In genomic region chr2:37782721-37783438, GRCh38 we compare ENCODE assay signal across 11 cellular contexts.
DNase-seq lines count a peak whose midpoint lies in the region; ATAC-seq and TF ChIP-seq lines count a peak whose summit lies in the region.
"Had no signal": no experiment of that assay in that cellular context is flagged by ENCODE, and none has a peak within 500 bp of the region (broad histone marks: within the 10 kb centered on the region; RNA-seq: fewer than 3 reads in every experiment).

No MANE protein-coding gene starts in this region.

- ATAC-seq in HG02678 (IDR thresholded peaks at IDR 0.05; ENCODE audit: unreplicated experiment) (no peak), HG02763 (IDR thresholded peaks at IDR 0.05; ENCODE audit: unreplicated experiment) (no peak), GM21786 (IDR thresholded peaks at IDR 0.05; ENCODE audit: unreplicated experiment) (no peak)

- H2AFZ ChIP-seq in fibroblast of lung (ENCODE audit: low read length), result no peak overlapping the region

- H3K9ac ChIP-seq in fibroblast of lung (ENCODE audit: insufficient read depth, low read length) (no peak overlapping the region), skeletal muscle tissue (ENCODE audit: low read depth in 1 of 3, low read length in 3 of 3) (no peak overlapping the region)

- H3K27me3 ChIP-seq in fibroblast of lung (ENCODE audit: control insufficient read depth, insufficient read depth, low read length) (no peaks in the 10 kb centered on the region), skeletal muscle tissue (ENCODE audit: control insufficient read depth in 3 of 3, insufficient read depth in 3 of 3, low read length in 3 of 3) (no peaks in the 10 kb centered on the region)

- H3K36me3 ChIP-seq in fibroblast of lung (ENCODE audit: control insufficient read depth, insufficient read depth, low read length), result no peaks in the 10 kb centered on the region
- no peaks in the 10 kb centered on the region for H3K36me3 ChIP-seq in skeletal muscle tissue (ENCODE audit: control insufficient read depth in 3 of 3, insufficient read depth in 3 of 3, low read length in 3 of 3)
- H3K36me3 ChIP-seq: HAP-1 had no signal

- H3K79me2 ChIP-seq in fibroblast of lung (ENCODE audit: control insufficient read depth, insufficient read depth, low read length), result no peaks in the 10 kb centered on the region

- peaks cover 30% of the 10 kb centered on the region for H3K4me1 ChIP-seq in fibroblast of lung (ENCODE audit: control insufficient read depth, extremely low read depth, insufficient read depth, low read length)
- peaks cover 15 to 54% (median 28%) of the 10 kb centered on the region in 3 donors for H3K4me1 ChIP-seq in skeletal muscle tissue (ENCODE audit: control insufficient read depth in 3 of 3, insufficient read depth in 3 of 3, low read length in 3 of 3)

- H3K4me3 ChIP-seq in fibroblast of lung (replicated peaks in 1 of 4; ENCODE audit: control extremely low read depth in 1 of 4, insufficient read depth in 1 of 4, low read depth in 3 of 4, low read length in 4 of 4), result no peak overlapping the region
- no peak overlapping the region for H3K4me3 ChIP-seq in skeletal muscle tissue (ENCODE audit: low read length in 3 of 3)
- H3K4me3 ChIP-seq: HAP-1 had no signal

- no peak overlapping the region for H3K27ac ChIP-seq in fibroblast of lung (ENCODE audit: insufficient read depth, low read length)
- H3K27ac ChIP-seq in skeletal muscle tissue (ENCODE audit: low read depth, low read length), result peak overlapping the region; percentile 1

- no peak for TF ChIP-seq CTCF in fibroblast of lung (conservative IDR thresholded peaks at IDR 0.05 in 1 of 2, IDR thresholded peaks at IDR 0.05 in 1 of 2; ENCODE audit: low read depth in 1 of 2, low read length in 2 of 2)

- no peaks in the 10 kb centered on the region for H4K20me1 ChIP-seq in fibroblast of lung (ENCODE audit: control insufficient read depth, extremely low read depth, insufficient read depth, low read length)

- DNase-seq in GM03348 (ENCODE audit: low spot score) (peak; percentile 34), NCI-H345 (lab: John Stamatoyannopoulos, UW) (peak; percentile 47), fibroblast of lung (ENCODE audit: low read depth in 2 of 2) (peak; percentile 46 to 52), NCI-H2171 (lab: John Stamatoyannopoulos, UW) (no peak)
- DNase-seq: activated CD4-positive, CD25-positive, alpha-beta regulatory T cell treated with anti-CD3 and anti-CD28 coated beads, Interleukin-2, amount 50 U/mL, for 72 hours; NCI-H510A had no signal

- no peak overlapping the region for H3K4me2 ChIP-seq in fibroblast of lung (ENCODE audit: extremely low read depth, insufficient read depth, low read length)

- H3K9me3 ChIP-seq in fibroblast of lung (ENCODE audit: control insufficient read depth, insufficient read depth, low read depth, low read length) (no peaks in the 10 kb centered on the region), skeletal muscle tissue (ENCODE audit: control insufficient read depth in 3 of 3, low read length in 3 of 3) (no peaks in the 10 kb centered on the region)
- H3K9me3 ChIP-seq: HAP-1 had no signal
